In the genomic region with DNA sequence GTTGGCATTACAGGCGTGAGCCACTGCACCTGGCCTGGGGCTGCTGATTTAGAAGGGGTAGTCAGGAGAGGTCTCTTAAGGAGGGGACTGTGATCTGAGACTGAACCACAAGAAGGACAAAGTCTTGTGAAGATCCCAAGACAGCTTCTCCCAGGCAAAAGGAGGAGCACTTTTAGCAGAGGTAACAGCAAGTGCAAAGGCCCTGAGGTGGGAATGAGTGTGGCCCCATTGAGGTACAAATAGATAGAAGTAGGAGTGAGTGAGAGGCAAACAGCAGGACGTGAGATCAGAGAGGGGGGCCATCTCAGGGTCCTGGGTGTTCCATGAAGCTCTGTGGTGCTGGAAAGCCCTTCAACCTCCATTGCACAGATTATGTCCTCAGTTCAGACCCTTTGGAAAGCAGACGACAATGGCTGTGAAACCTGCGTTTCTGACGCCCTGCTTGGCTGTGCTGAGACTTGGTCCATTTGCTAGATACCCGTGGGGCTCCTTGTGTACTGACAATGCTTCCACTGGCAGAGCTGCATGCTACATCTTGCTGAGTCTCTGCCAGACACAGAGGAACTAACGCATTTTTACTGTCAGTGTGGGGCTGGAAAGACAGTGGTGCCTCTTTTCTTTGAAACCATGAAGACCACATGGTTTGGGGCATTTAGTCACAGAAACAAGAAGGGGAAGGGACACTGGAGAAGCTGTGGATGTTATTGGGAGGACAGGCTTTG, we compare ENCODE assay signal across 2 cellular contexts.
A peak's percentile ranks its signal among the peaks of the same experiment; 100 is the strongest.
TF ChIP-seq lines count a peak whose summit lies in the region.

No MANE protein-coding gene starts in this region.

TF ChIP-seq in HEK293, 187 proteins besides CTCF, POLR2A, EP300 and RAD21:
- TF ChIP-seq TSHZ1 (tag by site-specific recombination; IDR thresholded peaks at IDR 0.05; ENCODE audit: borderline replicate concordance) (no peak), ZNF623 (tag by site-specific recombination; IDR thresholded peaks at IDR 0.05) (peak; percentile 84)

TF ChIP-seq in GM12878, 131 proteins besides CTCF, POLR2A, EP300 and RAD21:
- no peak for TF ChIP-seq SIN3A (IDR thresholded peaks at IDR 0.05; ENCODE audit: low read depth, low read length)
- no peak for TF ChIP-seq ZBED1 (IDR thresholded peaks at IDR 0.05; ENCODE audit: borderline replicate concordance)
- no peak for TF ChIP-seq KLF5 (IDR thresholded peaks at IDR 0.05; ENCODE audit: partially characterized antibody)
- TF ChIP-seq RELA (IDR thresholded peaks at IDR 0.05; ENCODE audit: borderline replicate concordance, partially characterized antibody), result no peak
- TF ChIP-seq POU2F2 (IDR thresholded peaks at IDR 0.05; ENCODE audit: borderline replicate concordance, low read depth, low read length), result no peak
- no peak for TF ChIP-seq CHD4 (IDR thresholded peaks at IDR 0.05)
- no peak for TF ChIP-seq TCF7 (IDR thresholded peaks at IDR 0.05; ENCODE audit: borderline replicate concordance)
- no peak for TF ChIP-seq E4F1 (IDR thresholded peaks at IDR 0.05; ENCODE audit: borderline replicate concordance, partially characterized antibody)
- no peak for TF ChIP-seq ZNF217 (IDR thresholded peaks at IDR 0.05)
- TF ChIP-seq, protein P1, sequence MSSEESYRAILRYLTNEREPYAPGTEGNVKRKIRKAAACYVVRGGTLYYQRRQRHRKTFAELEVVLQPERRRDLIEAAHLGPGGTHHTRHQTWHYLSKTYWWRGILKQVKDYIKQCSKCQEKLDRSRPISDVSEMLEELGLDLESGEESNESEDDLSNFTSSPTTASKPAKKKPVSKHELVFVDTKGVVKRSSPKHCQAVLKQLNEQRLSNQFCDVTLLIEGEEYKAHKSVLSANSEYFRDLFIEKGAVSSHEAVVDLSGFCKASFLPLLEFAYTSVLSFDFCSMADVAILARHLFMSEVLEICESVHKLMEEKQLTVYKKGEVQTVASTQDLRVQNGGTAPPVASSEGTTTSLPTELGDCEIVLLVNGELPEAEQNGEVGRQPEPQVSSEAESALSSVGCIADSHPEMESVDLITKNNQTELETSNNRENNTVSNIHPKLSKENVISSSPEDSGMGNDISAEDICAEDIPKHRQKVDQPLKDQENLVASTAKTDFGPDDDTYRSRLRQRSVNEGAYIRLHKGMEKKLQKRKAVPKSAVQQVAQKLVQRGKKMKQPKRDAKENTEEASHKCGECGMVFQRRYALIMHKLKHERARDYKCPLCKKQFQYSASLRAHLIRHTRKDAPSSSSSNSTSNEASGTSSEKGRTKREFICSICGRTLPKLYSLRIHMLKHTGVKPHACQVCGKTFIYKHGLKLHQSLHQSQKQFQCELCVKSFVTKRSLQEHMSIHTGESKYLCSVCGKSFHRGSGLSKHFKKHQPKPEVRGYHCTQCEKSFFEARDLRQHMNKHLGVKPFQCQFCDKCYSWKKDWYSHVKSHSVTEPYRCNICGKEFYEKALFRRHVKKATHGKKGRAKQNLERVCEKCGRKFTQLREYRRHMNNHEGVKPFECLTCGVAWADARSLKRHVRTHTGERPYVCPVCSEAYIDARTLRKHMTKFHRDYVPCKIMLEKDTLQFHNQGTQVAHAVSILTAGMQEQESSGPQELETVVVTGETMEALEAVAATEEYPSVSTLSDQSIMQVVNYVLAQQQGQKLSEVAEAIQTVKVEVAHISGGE (CRISPR knock-in tag; IDR thresholded peaks at IDR 0.05), result no peak
- no peak for TF ChIP-seq ZBTB40 (IDR thresholded peaks at IDR 0.05; ENCODE audit: borderline replicate concordance)
- no peak for TF ChIP-seq SMAD1 (IDR thresholded peaks at IDR 0.05; ENCODE audit: low read depth, partially characterized antibody)
- no peak for TF ChIP-seq SPI1 (IDR thresholded peaks at IDR 0.05; ENCODE audit: borderline replicate concordance, insufficient read depth, low read depth, low read length)
- TF ChIP-seq ESRRA (IDR thresholded peaks at IDR 0.05; ENCODE audit: low read length), result no peak
- no peak for TF ChIP-seq TBL1XR1 (IDR thresholded peaks at IDR 0.05; ENCODE audit: low read depth, low read length)
